ENCODE assay signal across 8 cellular contexts in genomic region chr18:24426398-24427294, GRCh38.
DNase-seq lines count a peak whose midpoint lies in the region; ATAC-seq and TF ChIP-seq lines count a peak whose summit lies in the region.

IMPACT (plus strand) TSS chr18:24426670; CDS start chr18:24426757, 87 bp downstream.

- peaks cover 4% of the 10 kb centered on the region for H3K36me3 Mint-ChIP-seq in effector memory CD8-positive, alpha-beta T cell (ENCODE audit: insufficient read depth)

- H3K4me2 ChIP-seq in BLaER1 = peak within 1 kb of the TSS; percentile 29

- DNase-seq in NCI-H82 treated with DMSO at 0.1 percent for 48 hours (lab: John Stamatoyannopoulos, UW; ENCODE audit: unreplicated experiment) (peak; percentile 59), medulla oblongata (ENCODE audit: extremely low spot score) (peak; percentile 82)
- DNase-seq in activated CD8-positive, alpha-beta memory T cell treated with anti-CD3 and anti-CD28 coated beads for 4 hours (ENCODE audit: low read depth in 2 of 2) = peak; percentile 58 to 60
- DNase-seq in effector memory CD8-positive, alpha-beta T cell = peak; percentile 60 to 66 (median 64)
- DNase-seq in stimulated activated CD4-positive, alpha-beta T cell treated with anti-CD3 and anti-CD28 coated beads, TNF-alpha, amount 100 ng/mL, for 48 hours (ENCODE audit: low read depth in 3 of 3) = peak; percentile 58 to 74 (median 60)

- H3K36me3 ChIP-seq in BLaER1 = peaks cover 7% of the 10 kb centered on the region; the same call in 1 of the 2 replicates

- H3K4me3 Mint-ChIP-seq in effector memory CD8-positive, alpha-beta T cell = peak within 1 kb of the TSS; percentile 84 to 87

- peak; percentile 74 for TF ChIP-seq POLR2A in GM19099 (IDR thresholded peaks at IDR 0.05; ENCODE audit: extremely low read depth, insufficient read length, low read depth)

- H3K9me3 ChIP-seq in BLaER1 = peaks cover 21% of the 10 kb centered on the region

- H3K9me3 Mint-ChIP-seq in effector memory CD8-positive, alpha-beta T cell = peaks cover 0 to 4% of the 10 kb centered on the region in 2 donors

- peaks cover 23 to 32% of the 10 kb centered on the region in 2 donors for H3K27me3 Mint-ChIP-seq in effector memory CD8-positive, alpha-beta T cell

- peak within 1 kb of the TSS; percentile 81 to 88 for H3K27ac Mint-ChIP-seq in effector memory CD8-positive, alpha-beta T cell

- ATAC-seq in HG03378 (IDR thresholded peaks at IDR 0.05; ENCODE audit: unreplicated experiment) = peak; percentile 74
- ATAC-seq in effector memory CD8-positive, alpha-beta T cell (replicated peaks) = peak; percentile 94

- peaks cover 29% of the 10 kb centered on the region for H3K27me3 ChIP-seq in BLaER1

- H3K9ac ChIP-seq in BLaER1 = no peak within 1 kb of the TSS

- no peak within 1 kb of the TSS for H3K27ac ChIP-seq in BLaER1

- H3K4me1 Mint-ChIP-seq in effector memory CD8-positive, alpha-beta T cell (ENCODE audit: low read depth in 2 of 2) = peaks cover 5 to 11% of the 10 kb centered on the region in 2 donors

- H4K20me1 ChIP-seq in BLaER1 = no peaks in the 10 kb centered on the region

- no peaks in the 10 kb centered on the region for H3K4me1 ChIP-seq in BLaER1

- peak within 1 kb of the TSS; percentile 54 for H3K4me3 ChIP-seq in BLaER1
